In genomic region chr19:55354698-55355212, GRCh38 we compare ENCODE assay signal across 8 cellular contexts. TPM values are rescaled to one million over a fixed set of nuclear protein-coding genes. Genes with fewer than 3 reads are reported as not detected.
DNase-seq lines count a peak whose midpoint lies in the region; ATAC-seq and TF ChIP-seq lines count a peak whose summit lies in the region.

Gene COX6B2 (minus strand): TSS chr19:55354719. CDS start chr19:55354521, 198 bp downstream.

- intact Hi-C loops in stomach (cut with DNase I; ENCODE audit: low total_unique reads): no loop called here

- no peak for DNase-seq in T-helper 1 cell
- no peak for DNase-seq in activated naive CD8-positive, alpha-beta T cell treated with anti-CD3 and anti-CD28 coated beads for 36 hours
- no peak for DNase-seq in immature natural killer cell
- no peak for DNase-seq in stomach
- no peak for DNase-seq in CD1c-positive myeloid dendritic cell (ENCODE audit: extremely low spot score)
- no peak for DNase-seq in activated CD8-positive, alpha-beta memory T cell treated with anti-CD3 and anti-CD28 coated beads, Interleukin-2, amount 50 U/mL, for 48 hours

- H3K4me3 ChIP-seq in stomach: peak within 1 kb of the TSS; percentile 34 to 59 (median 41)

- ATAC-seq in GM18873 (IDR thresholded peaks at IDR 0.05; ENCODE audit: low FRiP score, unreplicated experiment): no peak

- 2 to 3% (median 3%) methylated on average over 11 to 43 of the region's 43 CpGs for WGBS in stomach, 5 donors

- H3K27me3 ChIP-seq in stomach: peaks cover 27 to 77% (median 42%) of the 10 kb centered on the region in 3 donors

- no peaks in the 10 kb centered on the region for H3K9me3 Mint-ChIP-seq in T-helper 1 cell treated with Interleukin-12 subunit alpha and Interleukin-12 subunit beta and Interleukin-4 antibody, amounts not matched to agents 30 μg/mL and 1 μg/mL, for 36 hours
- no peaks in the 10 kb centered on the region for H3K9me3 Mint-ChIP-seq in activated naive CD8-positive, alpha-beta T cell treated with anti-CD3 and anti-CD28 coated beads for 36 hours
- no peaks in the 10 kb centered on the region for H3K9me3 Mint-ChIP-seq in immature natural killer cell

- no peaks in the 10 kb centered on the region for H3K36me3 ChIP-seq in stomach

- peaks cover 12% of the 10 kb centered on the region for H3K4me1 Mint-ChIP-seq in T-helper 1 cell treated with Interleukin-12 subunit alpha and Interleukin-12 subunit beta and Interleukin-4 antibody, amounts not matched to agents 30 μg/mL and 1 μg/mL, for 36 hours (ENCODE audit: low read depth)
- H3K4me1 Mint-ChIP-seq in activated naive CD8-positive, alpha-beta T cell treated with anti-CD3 and anti-CD28 coated beads for 36 hours: peaks cover 13% of the 10 kb centered on the region
- H3K4me1 Mint-ChIP-seq in immature natural killer cell: peaks cover 17% of the 10 kb centered on the region in 2 donors

- H3K27ac Mint-ChIP-seq in T-helper 1 cell treated with Interleukin-12 subunit alpha and Interleukin-12 subunit beta and Interleukin-4 antibody, amounts not matched to agents 30 μg/mL and 1 μg/mL, for 36 hours: no peak within 1 kb of the TSS
- H3K27ac Mint-ChIP-seq in activated naive CD8-positive, alpha-beta T cell treated with anti-CD3 and anti-CD28 coated beads for 36 hours: no peak within 1 kb of the TSS
- H3K27ac Mint-ChIP-seq in immature natural killer cell: peak within 1 kb of the TSS in 3 of 6 donors; percentile 62 to 82 (median 62)

- no peak within 1 kb of the TSS for H3K27ac ChIP-seq in stomach

- H3K9me3 ChIP-seq in stomach: no peaks in the 10 kb centered on the region

- peaks cover 18 to 24% (median 22%) of the 10 kb centered on the region in 4 donors for H3K4me1 ChIP-seq in stomach

- no peaks in the 10 kb centered on the region for H3K36me3 Mint-ChIP-seq in T-helper 1 cell treated with Interleukin-12 subunit alpha and Interleukin-12 subunit beta and Interleukin-4 antibody, amounts not matched to agents 30 μg/mL and 1 μg/mL, for 36 hours (ENCODE audit: low read depth)
- no peaks in the 10 kb centered on the region for H3K36me3 Mint-ChIP-seq in activated naive CD8-positive, alpha-beta T cell treated with anti-CD3 and anti-CD28 coated beads for 36 hours
- no peaks in the 10 kb centered on the region for H3K36me3 Mint-ChIP-seq in immature natural killer cell

- TF ChIP-seq POLR2A in stomach (IDR thresholded peaks at IDR 0.05): no peak

- peaks cover 58% of the 10 kb centered on the region for H3K27me3 Mint-ChIP-seq in T-helper 1 cell treated with Interleukin-12 subunit alpha and Interleukin-12 subunit beta and Interleukin-4 antibody, amounts not matched to agents 30 μg/mL and 1 μg/mL, for 36 hours (ENCODE audit: low read depth)
- peaks cover 62% of the 10 kb centered on the region for H3K27me3 Mint-ChIP-seq in activated naive CD8-positive, alpha-beta T cell treated with anti-CD3 and anti-CD28 coated beads for 36 hours
- peaks cover 4 to 16% (median 11%) of the 10 kb centered on the region in 3 donors for H3K27me3 Mint-ChIP-seq in immature natural killer cell (ENCODE audit: low read depth in 3 of 3)

- peak within 1 kb of the TSS; percentile 81 for H3K4me3 Mint-ChIP-seq in T-helper 1 cell treated with Interleukin-12 subunit alpha and Interleukin-12 subunit beta and Interleukin-4 antibody, amounts not matched to agents 30 μg/mL and 1 μg/mL, for 36 hours
- H3K4me3 Mint-ChIP-seq in activated naive CD8-positive, alpha-beta T cell treated with anti-CD3 and anti-CD28 coated beads for 36 hours: peak within 1 kb of the TSS; percentile 70
- H3K4me3 Mint-ChIP-seq in immature natural killer cell: peak within 1 kb of the TSS; percentile 75 to 90 (median 81)

- TF ChIP-seq EP300 in stomach (IDR thresholded peaks at IDR 0.05): no peak

- no peak for TF ChIP-seq CTCF in stomach (IDR thresholded peaks at IDR 0.05)

RNA-seq across cellular contexts. Expression of gene COX6B2, which starts in this region (rescaled TPM):
- not detected for total RNA-seq in activated naive CD8-positive, alpha-beta T cell treated with anti-CD3 and anti-CD28 coated beads for 36 hours
- polyA plus RNA-seq in immature natural killer cell (under 1 TPM in 1 of 3 donors, not detected in 2; 0.16 TPM), stomach (under 1 TPM in 2 of 3 donors, not detected in 1; 0.19 to 0.93 TPM)
- 10 to 100 TPM in 1 of 5 donors, not detected in 4; 18.2 TPM for total RNA-seq in stomach
